In the genomic region with DNA sequence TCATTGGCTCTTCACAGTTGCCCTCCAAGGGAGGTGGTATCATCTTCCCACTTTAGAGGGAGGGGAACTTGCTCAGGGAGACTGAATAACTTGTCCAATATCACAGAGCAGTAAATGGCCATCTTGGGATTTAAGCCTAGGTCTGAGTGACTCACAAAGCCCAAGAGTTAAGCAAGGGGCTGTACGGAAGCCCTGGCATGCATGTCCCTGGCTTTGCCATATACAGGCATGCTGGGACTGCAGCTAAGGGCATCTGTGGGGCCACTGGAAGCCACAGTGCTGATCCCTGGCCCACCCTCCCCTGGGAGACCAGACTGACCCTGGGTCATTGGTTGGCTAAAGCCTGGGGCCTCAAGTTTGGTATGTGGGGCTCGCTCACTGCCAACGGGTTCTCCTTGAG, we compare ENCODE assay signal across 1 cellular context.
TF ChIP-seq lines count a peak whose summit lies in the region.

No MANE protein-coding gene starts in this region.

TF ChIP-seq in HCT116, 20 proteins besides CTCF, POLR2A, EP300 and RAD21 (continued from another document):
- TF ChIP-seq, protein P1, sequence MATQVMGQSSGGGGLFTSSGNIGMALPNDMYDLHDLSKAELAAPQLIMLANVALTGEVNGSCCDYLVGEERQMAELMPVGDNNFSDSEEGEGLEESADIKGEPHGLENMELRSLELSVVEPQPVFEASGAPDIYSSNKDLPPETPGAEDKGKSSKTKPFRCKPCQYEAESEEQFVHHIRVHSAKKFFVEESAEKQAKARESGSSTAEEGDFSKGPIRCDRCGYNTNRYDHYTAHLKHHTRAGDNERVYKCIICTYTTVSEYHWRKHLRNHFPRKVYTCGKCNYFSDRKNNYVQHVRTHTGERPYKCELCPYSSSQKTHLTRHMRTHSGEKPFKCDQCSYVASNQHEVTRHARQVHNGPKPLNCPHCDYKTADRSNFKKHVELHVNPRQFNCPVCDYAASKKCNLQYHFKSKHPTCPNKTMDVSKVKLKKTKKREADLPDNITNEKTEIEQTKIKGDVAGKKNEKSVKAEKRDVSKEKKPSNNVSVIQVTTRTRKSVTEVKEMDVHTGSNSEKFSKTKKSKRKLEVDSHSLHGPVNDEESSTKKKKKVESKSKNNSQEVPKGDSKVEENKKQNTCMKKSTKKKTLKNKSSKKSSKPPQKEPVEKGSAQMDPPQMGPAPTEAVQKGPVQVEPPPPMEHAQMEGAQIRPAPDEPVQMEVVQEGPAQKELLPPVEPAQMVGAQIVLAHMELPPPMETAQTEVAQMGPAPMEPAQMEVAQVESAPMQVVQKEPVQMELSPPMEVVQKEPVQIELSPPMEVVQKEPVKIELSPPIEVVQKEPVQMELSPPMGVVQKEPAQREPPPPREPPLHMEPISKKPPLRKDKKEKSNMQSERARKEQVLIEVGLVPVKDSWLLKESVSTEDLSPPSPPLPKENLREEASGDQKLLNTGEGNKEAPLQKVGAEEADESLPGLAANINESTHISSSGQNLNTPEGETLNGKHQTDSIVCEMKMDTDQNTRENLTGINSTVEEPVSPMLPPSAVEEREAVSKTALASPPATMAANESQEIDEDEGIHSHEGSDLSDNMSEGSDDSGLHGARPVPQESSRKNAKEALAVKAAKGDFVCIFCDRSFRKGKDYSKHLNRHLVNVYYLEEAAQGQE (IDR thresholded peaks at IDR 0.05; ENCODE audit: low read depth): no peak
- TF ChIP-seq SIN3A (IDR thresholded peaks at IDR 0.05; ENCODE audit: low read depth): no peak
- TF ChIP-seq CBX3 (IDR thresholded peaks at IDR 0.05; ENCODE audit: low read depth): no peak
- TF ChIP-seq FOSL1 (IDR thresholded peaks at IDR 0.05; ENCODE audit: low read depth): no peak
- TF ChIP-seq EZH2 (IDR thresholded peaks at IDR 0.05): no peak
- no peak for TF ChIP-seq YY1 (IDR thresholded peaks at IDR 0.05; ENCODE audit: extremely low read depth, insufficient replicate concordance, low read depth, low read length)
- no peak for TF ChIP-seq ZFX (IDR thresholded peaks at IDR 0.05)
